Comparison of ENCODE assay signal across 12 cellular contexts in the genomic region with DNA sequence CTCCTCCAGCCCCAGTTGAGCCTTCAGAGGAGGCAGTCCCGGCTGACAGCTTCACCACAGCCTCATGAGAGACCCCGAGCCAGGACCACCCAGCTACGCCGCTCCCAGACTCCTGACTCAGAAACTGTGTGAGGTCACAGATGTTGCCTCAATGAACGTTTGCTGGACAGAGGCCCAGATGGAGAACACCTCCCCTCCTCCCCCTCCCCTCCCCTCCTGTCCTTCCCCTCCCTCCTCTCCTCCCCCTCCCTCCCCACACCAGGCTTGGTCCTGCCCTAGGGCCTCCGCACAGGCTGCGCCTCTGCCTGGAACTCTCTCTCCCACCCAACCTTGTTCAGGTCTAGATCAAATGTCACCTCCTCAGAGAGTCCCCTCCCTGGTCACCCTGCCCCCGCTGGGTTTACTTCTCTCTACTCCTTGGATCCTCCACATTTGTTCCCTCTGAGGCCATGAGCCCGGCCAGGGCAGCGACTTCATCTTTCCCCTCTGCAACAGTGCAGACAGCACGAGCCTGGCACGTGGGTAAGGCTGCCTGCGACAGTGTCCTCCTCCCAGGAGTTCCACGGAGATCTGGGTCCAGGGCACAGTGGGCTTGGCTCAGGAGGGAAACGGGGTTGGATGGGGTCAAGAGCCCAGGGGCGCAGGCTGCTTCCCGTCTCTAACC. TPM values are rescaled to one million over a fixed set of nuclear protein-coding genes. Genes with fewer than 3 reads are reported as not detected.
DNase-seq lines count a peak whose midpoint lies in the region; ATAC-seq, FAIRE-seq and TF ChIP-seq lines count a peak whose summit lies in the region.
"Had no signal": no experiment of that assay in that cellular context is flagged by ENCODE, and none has a peak within 500 bp of the region (broad histone marks: within the 10 kb centered on the region; RNA-seq: fewer than 3 reads in every experiment).

No MANE protein-coding gene starts in this region.

- H3K27me3 Mint-ChIP-seq in astrocyte (ENCODE audit: low read depth, unreplicated experiment): no peaks in the 10 kb centered on the region
- peaks cover 25% of the 10 kb centered on the region for H3K27me3 Mint-ChIP-seq in glutamatergic neuron (ENCODE audit: unreplicated experiment)
- H3K27me3 Mint-ChIP-seq in osteocyte (ENCODE audit: unreplicated experiment): no peaks in the 10 kb centered on the region
- H3K27me3 Mint-ChIP-seq: memory B cell had no signal

- H3K9ac ChIP-seq in astrocyte (ENCODE audit: low read length): peak overlapping the region; percentile 70

- H3K27ac Mint-ChIP-seq in astrocyte (ENCODE audit: unreplicated experiment): no peak overlapping the region
- peak overlapping the region; percentile 98 for H3K27ac Mint-ChIP-seq in glutamatergic neuron (ENCODE audit: unreplicated experiment)
- peak overlapping the region; percentile 94 for H3K27ac Mint-ChIP-seq in osteocyte (ENCODE audit: unreplicated experiment)
- H3K27ac Mint-ChIP-seq: memory B cell had no signal

- H3K4me1 ChIP-seq in astrocyte (ENCODE audit: insufficient read depth, low read length): peaks cover 24% of the 10 kb centered on the region

- peaks cover 63% of the 10 kb centered on the region for H4K20me1 ChIP-seq in astrocyte (ENCODE audit: insufficient read depth, low read length)

- H3K4me3 ChIP-seq in astrocyte (ENCODE audit: insufficient read depth, low read depth, low read length): no peak overlapping the region
- H3K4me3 ChIP-seq: ascending aorta had no signal

- no peak overlapping the region for H3K4me3 Mint-ChIP-seq in astrocyte (ENCODE audit: unreplicated experiment)
- peak overlapping the region; percentile 67 for H3K4me3 Mint-ChIP-seq in glutamatergic neuron (ENCODE audit: unreplicated experiment)
- H3K4me3 Mint-ChIP-seq in osteocyte (ENCODE audit: unreplicated experiment): no peak overlapping the region

- peaks cover 9% of the 10 kb centered on the region for H3K4me1 Mint-ChIP-seq in astrocyte (ENCODE audit: low read depth, unreplicated experiment)
- peaks cover 31% of the 10 kb centered on the region for H3K4me1 Mint-ChIP-seq in glutamatergic neuron (ENCODE audit: low read depth, unreplicated experiment)
- peaks cover 43% of the 10 kb centered on the region for H3K4me1 Mint-ChIP-seq in osteocyte (ENCODE audit: unreplicated experiment)

- FAIRE-seq in astrocyte (lab: Jason Lieb, UNC): no peak

- H2AFZ ChIP-seq in astrocyte (ENCODE audit: low read depth, low read length): no peak overlapping the region

- DNase-seq in ELR (ENCODE audit: low read depth) (peak; percentile 30), astrocyte (ENCODE audit: low read depth) (peak; percentile 67), glutamatergic neuron (peak; percentile 76), osteocyte (ENCODE audit: extremely low spot score, unreplicated experiment) (peak; percentile 83), NCI-H446 (lab: John Stamatoyannopoulos, UW) (no peak)
- no peak for DNase-seq in activated naive CD4-positive, alpha-beta T cell (lab: John Stamatoyannopoulos, UW)
- DNase-seq: activated CD8-positive, alpha-beta memory T cell treated with anti-CD3 and anti-CD28 coated beads, Interleukin-2, amount 50 U/mL, for 48 hours had no signal

- H3K36me3 Mint-ChIP-seq in astrocyte (ENCODE audit: low read depth, unreplicated experiment) (peaks cover 18% of the 10 kb centered on the region), glutamatergic neuron (ENCODE audit: unreplicated experiment) (no peaks in the 10 kb centered on the region), osteocyte (ENCODE audit: unreplicated experiment) (peaks cover 10% of the 10 kb centered on the region)

- H3K9me3 Mint-ChIP-seq in astrocyte (ENCODE audit: unreplicated experiment) (no peaks in the 10 kb centered on the region), glutamatergic neuron (ENCODE audit: unreplicated experiment) (peaks cover 27% of the 10 kb centered on the region), osteocyte (ENCODE audit: unreplicated experiment) (no peaks in the 10 kb centered on the region)
- H3K9me3 Mint-ChIP-seq: memory B cell had no signal

- peak overlapping the region; percentile 59 for H3K4me2 ChIP-seq in astrocyte (ENCODE audit: low read length)

- H3K27me3 ChIP-seq in astrocyte (ENCODE audit: insufficient read depth, low read length): no peaks in the 10 kb centered on the region
- H3K27me3 ChIP-seq: ascending aorta had no signal

- no peak for TF ChIP-seq CTCF in astrocyte (IDR thresholded peaks at IDR 0.05; ENCODE audit: insufficient read depth, low read depth, low read length)
- no peak for TF ChIP-seq CTCF in glutamatergic neuron (IDR thresholded peaks at IDR 0.05; ENCODE audit: partially characterized antibody, unreplicated experiment)
- TF ChIP-seq CTCF in osteocyte (IDR thresholded peaks at IDR 0.05): no peak

- peak overlapping the region; percentile 88 for H3K27ac ChIP-seq in astrocyte (ENCODE audit: low read depth, low read length)
- H3K27ac ChIP-seq: C4-2B had no signal

- peaks cover 6% of the 10 kb centered on the region for H3K9me3 ChIP-seq in astrocyte (ENCODE audit: insufficient read depth, low read depth, low read length)

- ATAC-seq in HG03521 (IDR thresholded peaks at IDR 0.05; ENCODE audit: unreplicated experiment) (no peak), HG03354 (IDR thresholded peaks at IDR 0.05; ENCODE audit: poor library complexity, severe bottlenecking, unreplicated experiment) (no peak)

- no peaks in the 10 kb centered on the region for H3K36me3 ChIP-seq in astrocyte (ENCODE audit: insufficient read depth, low read length)

- H3K79me2 ChIP-seq in astrocyte (ENCODE audit: insufficient read depth, low read length): peaks cover 73% of the 10 kb centered on the region

RNA-seq across cellular contexts. Expression of a gene that starts 17.4 kb away (rescaled TPM):
- 42.0 and 44.2 TPM in 2 replicates for total RNA-seq in astrocyte
- total RNA-seq in glutamatergic neuron (ENCODE audit: unreplicated experiment): 169 TPM
- total RNA-seq in osteocyte: 73.0 and 75.7 TPM in 2 replicates

RNA-seq across cellular contexts. Expression of a gene that starts 25.3 kb away (rescaled TPM):
- total RNA-seq in astrocyte: 0.58 and 2.0 TPM in 2 replicates
- 3.1 TPM for total RNA-seq in glutamatergic neuron (ENCODE audit: unreplicated experiment)
- total RNA-seq in osteocyte: not detected in 2 replicates

RNA-seq across cellular contexts. Expression of a gene that starts 56.3 kb away (rescaled TPM):
- total RNA-seq in astrocyte (22.0 and 26.7 TPM in 2 replicates), glutamatergic neuron (ENCODE audit: unreplicated experiment) (29.7 TPM), osteocyte (24.7 and 26.6 TPM in 2 replicates)

Comparison
In these comparisons a context has a peak if more than half of its experiments do, and no peak if none do; other contexts are left out.
1. DNase-seq: peak in ELR (single experiment), astrocyte (single experiment), glutamatergic neuron (single experiment) and osteocyte (single experiment); none in activated naive CD4-positive, alpha-beta T cell (0 of 4) and NCI-H446 (0 of 2).